In the genomic region with DNA sequence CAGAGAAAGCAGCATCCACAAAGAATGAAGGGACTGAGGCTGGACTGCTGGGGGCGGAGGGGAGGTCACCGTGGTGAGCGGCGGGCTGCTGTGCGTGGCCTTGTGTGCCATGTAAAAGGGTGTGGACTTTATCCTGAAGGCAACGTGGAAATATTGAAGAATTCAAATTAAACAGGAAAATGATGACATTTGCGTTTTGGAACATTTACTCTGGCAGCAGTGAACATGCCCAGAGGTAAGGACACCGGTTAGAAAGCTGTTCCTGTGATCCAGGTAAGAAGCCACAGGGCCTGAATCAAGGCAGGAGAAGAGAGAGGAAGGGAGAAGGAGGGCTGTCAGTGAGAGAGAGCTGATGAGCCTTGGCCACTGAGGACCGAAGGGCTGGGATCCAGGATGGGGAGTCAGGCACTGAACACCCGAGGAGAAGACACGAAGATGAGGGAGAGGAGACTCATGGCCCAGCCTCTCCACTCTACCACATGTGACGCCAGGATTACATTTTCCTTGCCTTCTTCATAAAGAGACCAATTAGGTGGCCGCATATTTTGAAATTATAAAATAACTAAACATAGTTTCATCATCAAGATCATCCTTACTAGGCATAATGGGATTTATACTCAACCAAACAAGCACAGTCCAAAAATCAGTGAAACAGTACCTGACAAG, we compare ENCODE assay signal across 9 cellular contexts. TPM values are rescaled to one million over a fixed set of nuclear protein-coding genes. Genes with fewer than 3 reads are reported as not detected.
A peak's percentile ranks its signal among the peaks of the same experiment; 100 is the strongest.
DNase-seq lines count a peak whose midpoint lies in the region; ATAC-seq, FAIRE-seq and TF ChIP-seq lines count a peak whose summit lies in the region.
"Had no signal": no experiment of that assay in that cellular context is flagged by ENCODE, and none has a peak within 500 bp of the region (broad histone marks: within the 10 kb centered on the region; RNA-seq: fewer than 3 reads in every experiment).

No MANE protein-coding gene starts in this region.

- DNase-seq in WTC11 (ENCODE audit: low spot score) (no peak), small intestine (no peak), NCI-H1105 treated with DMSO at 0.1 percent for 48 hours (lab: John Stamatoyannopoulos, UW) (no peak), T-helper 9 cell (no peak), NCI-H146 treated with DMSO at 0.1 percent for 48 hours (lab: John Stamatoyannopoulos, UW; ENCODE audit: unreplicated experiment) (no peak)
- DNase-seq: NCI-H1105 had no signal

- H3K27ac ChIP-seq in iPS-18a (ENCODE audit: low read length) (peak overlapping the region; percentile 74), small intestine (ENCODE audit: low read depth in 1 of 2, low read length in 1 of 2) (peak overlapping the region; percentile 54 to 92)

- no peak for FAIRE-seq in small intestine (lab: Jason Lieb, UNC)

- H3K4me1 ChIP-seq in ES-I3 (ENCODE audit: insufficient read depth, low read length) (peaks cover 35% of the 10 kb centered on the region), iPS-18a (ENCODE audit: control insufficient read depth, low read depth, low read length) (peaks cover 16% of the 10 kb centered on the region), small intestine (ENCODE audit: control insufficient read depth in 2 of 2, insufficient read depth in 1 of 2, low read depth in 1 of 2, low read length in 1 of 2) (peaks cover 6 to 13% of the 10 kb centered on the region in 2 donors)

- H3K36me3 Mint-ChIP-seq in WTC11: peaks cover 13% of the 10 kb centered on the region

- peak overlapping the region; percentile 86 for H3K27ac Mint-ChIP-seq in WTC11

- WGBS in small intestine, 3 donors: 83 to 91% (median 86%) methylated on average over 13 of the region's 13 CpGs

- H3K27me3 ChIP-seq in iPS-18a (ENCODE audit: control insufficient read depth, insufficient read depth, low read length) (no peaks in the 10 kb centered on the region), small intestine (ENCODE audit: control insufficient read depth in 2 of 2, insufficient read depth in 2 of 2, low read length in 2 of 2) (no peaks in the 10 kb centered on the region)

- no peaks in the 10 kb centered on the region for H3K9me3 Mint-ChIP-seq in WTC11

- peaks cover 52% of the 10 kb centered on the region for H3K4me1 Mint-ChIP-seq in WTC11

- H3K36me3 ChIP-seq in ES-I3 (ENCODE audit: insufficient read depth, low read length): peaks cover 9% of the 10 kb centered on the region
- peaks cover 2% of the 10 kb centered on the region for H3K36me3 ChIP-seq in iPS-18a (ENCODE audit: control insufficient read depth, low read depth, low read length)
- peaks cover 2 to 12% of the 10 kb centered on the region in 2 donors for H3K36me3 ChIP-seq in small intestine (ENCODE audit: control insufficient read depth in 2 of 2, insufficient read depth in 2 of 2, low read length in 2 of 2)

- no peak overlapping the region for H3K4me3 Mint-ChIP-seq in WTC11

- H3K9ac ChIP-seq in ES-I3 (ENCODE audit: low read depth, low read length) (peak overlapping the region; percentile 31; the same call in 1 of the 2 replicates), iPS-18a (ENCODE audit: low read length) (peak overlapping the region; percentile 42)

- H3K4me3 ChIP-seq in iPS-18a (ENCODE audit: low read length) (no peak overlapping the region), small intestine (ENCODE audit: low read depth in 1 of 2, low read length in 2 of 2) (no peak overlapping the region)

- no peaks in the 10 kb centered on the region for H3K27me3 Mint-ChIP-seq in WTC11 (ENCODE audit: low read depth)

- POLR2A ChIA-PET in WTC11 (lab: Charles Lee): no interaction called here

- CTCF ChIA-PET in WTC11 (lab: Charles Lee): interaction anchor here (1.2 kb wide), 1 partner anchor 80 kb away, joined by 4 read pairs; no protein-coding TSS in a partner anchor

- H3K9me3 ChIP-seq in ES-I3 (ENCODE audit: control insufficient read depth, insufficient read depth, low read length) (no peaks in the 10 kb centered on the region), iPS-18a (ENCODE audit: control insufficient read depth, low read depth, low read length) (no peaks in the 10 kb centered on the region), small intestine (ENCODE audit: control insufficient read depth, low read depth) (no peaks in the 10 kb centered on the region)

- TF ChIP-seq CTCF in WTC11 (IDR thresholded peaks at IDR 0.05): no peak

- no peak for ATAC-seq in WTC11
- ATAC-seq in HG03108 (IDR thresholded peaks at IDR 0.05; ENCODE audit: unreplicated experiment): no peak

TF ChIP-seq in WTC11, 78 proteins besides CTCF, POLR2A, EP300 and RAD21:
- TF ChIP-seq JUN (CRISPR knock-in tag; IDR thresholded peaks at IDR 0.05): no peak
- TF ChIP-seq, protein P1, sequence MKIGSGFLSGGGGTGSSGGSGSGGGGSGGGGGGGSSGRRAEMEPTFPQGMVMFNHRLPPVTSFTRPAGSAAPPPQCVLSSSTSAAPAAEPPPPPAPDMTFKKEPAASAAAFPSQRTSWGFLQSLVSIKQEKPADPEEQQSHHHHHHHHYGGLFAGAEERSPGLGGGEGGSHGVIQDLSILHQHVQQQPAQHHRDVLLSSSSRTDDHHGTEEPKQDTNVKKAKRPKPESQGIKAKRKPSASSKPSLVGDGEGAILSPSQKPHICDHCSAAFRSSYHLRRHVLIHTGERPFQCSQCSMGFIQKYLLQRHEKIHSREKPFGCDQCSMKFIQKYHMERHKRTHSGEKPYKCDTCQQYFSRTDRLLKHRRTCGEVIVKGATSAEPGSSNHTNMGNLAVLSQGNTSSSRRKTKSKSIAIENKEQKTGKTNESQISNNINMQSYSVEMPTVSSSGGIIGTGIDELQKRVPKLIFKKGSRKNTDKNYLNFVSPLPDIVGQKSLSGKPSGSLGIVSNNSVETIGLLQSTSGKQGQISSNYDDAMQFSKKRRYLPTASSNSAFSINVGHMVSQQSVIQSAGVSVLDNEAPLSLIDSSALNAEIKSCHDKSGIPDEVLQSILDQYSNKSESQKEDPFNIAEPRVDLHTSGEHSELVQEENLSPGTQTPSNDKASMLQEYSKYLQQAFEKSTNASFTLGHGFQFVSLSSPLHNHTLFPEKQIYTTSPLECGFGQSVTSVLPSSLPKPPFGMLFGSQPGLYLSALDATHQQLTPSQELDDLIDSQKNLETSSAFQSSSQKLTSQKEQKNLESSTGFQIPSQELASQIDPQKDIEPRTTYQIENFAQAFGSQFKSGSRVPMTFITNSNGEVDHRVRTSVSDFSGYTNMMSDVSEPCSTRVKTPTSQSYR (CRISPR knock-in tag; IDR thresholded peaks at IDR 0.05): no peak
- no peak for TF ChIP-seq EMX1 (CRISPR knock-in tag; IDR thresholded peaks at IDR 0.05)
- TF ChIP-seq, protein P2, sequence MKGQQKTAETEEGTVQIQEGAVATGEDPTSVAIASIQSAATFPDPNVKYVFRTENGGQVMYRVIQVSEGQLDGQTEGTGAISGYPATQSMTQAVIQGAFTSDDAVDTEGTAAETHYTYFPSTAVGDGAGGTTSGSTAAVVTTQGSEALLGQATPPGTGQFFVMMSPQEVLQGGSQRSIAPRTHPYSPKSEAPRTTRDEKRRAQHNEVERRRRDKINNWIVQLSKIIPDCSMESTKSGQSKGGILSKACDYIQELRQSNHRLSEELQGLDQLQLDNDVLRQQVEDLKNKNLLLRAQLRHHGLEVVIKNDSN (CRISPR knock-in tag; IDR thresholded peaks at IDR 0.05): no peak
- TF ChIP-seq ZNF671 (CRISPR knock-in tag; IDR thresholded peaks at IDR 0.05): no peak
- no peak for TF ChIP-seq ATF1 (CRISPR knock-in tag; IDR thresholded peaks at IDR 0.05)
- TF ChIP-seq ELF4 (CRISPR knock-in tag; IDR thresholded peaks at IDR 0.05; ENCODE audit: low read depth): no peak

RNA-seq across cellular contexts. Expression of a gene that starts 58.4 kb away (rescaled TPM):
- 13.4 to 14.4 TPM (median 13.5 TPM) in 3 replicates for total RNA-seq in WTC11 (2021)
- 10 to 100 TPM in 1 of 3 donors, 1 to 10 TPM in 2; 2.7 to 13.8 (median 3.2) TPM for polyA plus RNA-seq in small intestine
